Comparison of ENCODE assay signal across 21 cellular contexts in genomic region chr12:42118136-42118879, GRCh38. TPM values are rescaled to one million over a fixed set of nuclear protein-coding genes. Genes with fewer than 3 reads are reported as not detected.
DNase-seq lines count a peak whose midpoint lies in the region; ATAC-seq and TF ChIP-seq lines count a peak whose summit lies in the region.
"Had no signal": no experiment of that assay in that cellular context is flagged by ENCODE, and none has a peak within 500 bp of the region (broad histone marks: within the 10 kb centered on the region; RNA-seq: fewer than 3 reads in every experiment).

No MANE protein-coding gene starts in this region.

- peaks cover 55% of the 10 kb centered on the region for H3K36me3 Mint-ChIP-seq in activated T-helper 17 cell treated with anti-CD3 and anti-CD28 coated beads, Interleukin-2, amount 50 U/mL, for 72 hours (ENCODE audit: low read depth)
- H3K36me3 Mint-ChIP-seq in memory B cell, result peaks cover 27% of the 10 kb centered on the region

- H4K20me1 ChIP-seq in Karpas-422 (ENCODE audit: insufficient read depth, low read depth, low read length), result no peaks in the 10 kb centered on the region

- peak overlapping the region; percentile 91 for H3K27ac ChIP-seq in AG04450 (ENCODE audit: low read depth, low read length)
- H3K27ac ChIP-seq in Karpas-422 (ENCODE audit: low read length), result no peak overlapping the region
- H3K27ac ChIP-seq: BLaER1 treated with 17β-estradiol and CSF1 and Interleukin-3, amounts not matched to agents 10 nM and 100 nM; brain microvascular endothelial cell; tibial artery had no signal

- H3K27ac Mint-ChIP-seq in activated T-helper 17 cell treated with anti-CD3 and anti-CD28 coated beads, Interleukin-2, amount 50 U/mL, for 72 hours, result peak overlapping the region; percentile 58
- peak overlapping the region; percentile 24 for H3K27ac Mint-ChIP-seq in memory B cell
- H3K27ac Mint-ChIP-seq: IgD-negative memory B cell had no signal

- H3K4me3 Mint-ChIP-seq in activated T-helper 17 cell treated with anti-CD3 and anti-CD28 coated beads, Interleukin-2, amount 50 U/mL, for 72 hours, result no peak overlapping the region
- no peak overlapping the region for H3K4me3 Mint-ChIP-seq in memory B cell
- H3K4me3 Mint-ChIP-seq: activated CD4-positive, alpha-beta memory T cell treated with anti-CD3 and anti-CD28 coated beads, Interleukin-2, amount 10 ng/mL, durations not matched to agents 7 days and 5 days; IgD-negative memory B cell; naive thymus-derived CD8-positive, alpha-beta T cell had no signal

- H3K9me2 ChIP-seq in Karpas-422 (replicated peaks; ENCODE audit: insufficient read depth, low read length), result no peaks in the 10 kb centered on the region

- H3K9ac ChIP-seq in Karpas-422 (ENCODE audit: low read length), result no peak overlapping the region
- H3K9ac ChIP-seq: BLaER1 treated with 17β-estradiol and CSF1 and Interleukin-3, amounts not matched to agents 10 nM and 100 nM had no signal

- peaks cover 17% of the 10 kb centered on the region for H3K4me1 Mint-ChIP-seq in activated T-helper 17 cell treated with anti-CD3 and anti-CD28 coated beads, Interleukin-2, amount 50 U/mL, for 72 hours
- peaks cover 13% of the 10 kb centered on the region for H3K4me1 Mint-ChIP-seq in memory B cell

- H3K27me3 ChIP-seq in AG04450 (ENCODE audit: control insufficient read depth, insufficient read depth, low read length) (no peaks in the 10 kb centered on the region), H7 (ENCODE audit: control insufficient read depth, insufficient read depth, low read length) (no peaks in the 10 kb centered on the region), Karpas-422 (ENCODE audit: low read length) (no peaks in the 10 kb centered on the region)
- H3K27me3 ChIP-seq: BLaER1 treated with 17β-estradiol and CSF1 and Interleukin-3, amounts not matched to agents 10 nM and 100 nM; brain microvascular endothelial cell; tibial artery had no signal

- no peak overlapping the region for H3K4me2 ChIP-seq in Karpas-422 (ENCODE audit: low read depth, low read length, poor library complexity, severe bottlenecking)
- H3K4me2 ChIP-seq: BLaER1 treated with 17β-estradiol and CSF1 and Interleukin-3, amounts not matched to agents 10 nM and 100 nM had no signal

- CTCF ChIA-PET in AG04450 (lab: Charles Lee), result interaction anchor here (1.1 to 1.7 kb wide), 2 partner anchors 93 to 254 kb away, joined by 4 to 6 read pairs; no protein-coding TSS in a partner anchor

- H3K9me3 ChIP-seq in AG04450 (ENCODE audit: control insufficient read depth, insufficient read depth, low read length) (no peaks in the 10 kb centered on the region), Karpas-422 (ENCODE audit: low read length) (peaks cover 9% of the 10 kb centered on the region; the same call in 1 of the 2 replicates)
- H3K9me3 ChIP-seq: tibial artery had no signal

- no peaks in the 10 kb centered on the region for H3K27me3 Mint-ChIP-seq in activated T-helper 17 cell treated with anti-CD3 and anti-CD28 coated beads, Interleukin-2, amount 50 U/mL, for 72 hours
- H3K27me3 Mint-ChIP-seq in memory B cell, result no peaks in the 10 kb centered on the region
- H3K27me3 Mint-ChIP-seq: activated CD4-positive, alpha-beta memory T cell treated with anti-CD3 and anti-CD28 coated beads, Interleukin-2, amount 10 ng/mL, durations not matched to agents 7 days and 5 days; IgD-negative memory B cell; naive thymus-derived CD8-positive, alpha-beta T cell had no signal

- H3K36me3 ChIP-seq in H7 (replicated peaks; ENCODE audit: control insufficient read depth, insufficient read depth, low read length), result no peaks in the 10 kb centered on the region
- H3K36me3 ChIP-seq in Karpas-422 (ENCODE audit: insufficient read depth, low read length), result peaks cover 26% of the 10 kb centered on the region
- H3K36me3 ChIP-seq: brain microvascular endothelial cell had no signal

- no peak overlapping the region for H2AFZ ChIP-seq in Karpas-422 (ENCODE audit: low read length)

- DNase-seq in AG04450 (ENCODE audit: low read depth, low spot score) (no peak), ELR (ENCODE audit: low read depth) (peak; percentile 26), memory B cell (ENCODE audit: low spot score in 2 of 2) (no peak), H7 (no peak), Karpas-422 (no peak)
- DNase-seq: activated CD4-positive, alpha-beta memory T cell treated with anti-CD3 and anti-CD28 coated beads, Interleukin-2, amount 10 ng/mL, durations not matched to agents 7 days and 5 days; activated gamma-delta T cell treated with Interleukin-2 at 50 U/mL for 16 hours; DMS79 treated with DMSO at 0.1 percent for 48 hours; glutamatergic neuron; GOT3; kidney; naive thymus-derived CD8-positive, alpha-beta T cell; NCI-H1436 treated with DMSO at 0.1 percent for 48 hours; NCI-H446; NCI-H82; tibial artery had no signal

- no peak for ATAC-seq in activated T-helper 17 cell treated with anti-CD3 and anti-CD28 coated beads, Interleukin-2, amount 50 U/mL, for 72 hours (replicated peaks)
- ATAC-seq in memory B cell (ENCODE audit: low read depth), result no peak
- no peak for ATAC-seq in GM19455 (IDR thresholded peaks at IDR 0.05; ENCODE audit: unreplicated experiment)
- ATAC-seq: naive thymus-derived CD8-positive, alpha-beta T cell had no signal

- peaks cover 5% of the 10 kb centered on the region for H3K9me3 Mint-ChIP-seq in activated T-helper 17 cell treated with anti-CD3 and anti-CD28 coated beads, Interleukin-2, amount 50 U/mL, for 72 hours
- H3K9me3 Mint-ChIP-seq in memory B cell, result peaks cover 3% of the 10 kb centered on the region

- POLR2A ChIA-PET in AG04450 (lab: Yijun Ruan, JAX), result interaction anchor here (0.6 kb wide), 1 partner anchor 366 kb away, joined by 10 read pairs; no protein-coding TSS in a partner anchor

- no peak overlapping the region for H3K4me3 ChIP-seq in AG04450 (ENCODE audit: low read depth, low read length)
- H3K4me3 ChIP-seq in H7 (ENCODE audit: insufficient read depth, low read depth, low read length), result no peak overlapping the region
- H3K4me3 ChIP-seq in Karpas-422 (ENCODE audit: low read length), result no peak overlapping the region
- H3K4me3 ChIP-seq: BLaER1 treated with 17β-estradiol and CSF1 and Interleukin-3, amounts not matched to agents 10 nM and 100 nM; tibial artery had no signal

- peaks cover 65% of the 10 kb centered on the region for H3K79me2 ChIP-seq in Karpas-422 (ENCODE audit: low read length)

- H3K4me1 ChIP-seq in Karpas-422 (ENCODE audit: low read length), result no peaks in the 10 kb centered on the region
- H3K4me1 ChIP-seq: BLaER1 treated with 17β-estradiol and CSF1 and Interleukin-3, amounts not matched to agents 10 nM and 100 nM; tibial artery had no signal

- no peak for TF ChIP-seq CTCF in AG04450 (IDR thresholded peaks at IDR 0.05; ENCODE audit: low read depth, low read length)

RNA-seq across cellular contexts. Expression of gene GXYLT1, which starts 26.4 kb away (rescaled TPM):
- 13.4 and 20.6 TPM in 2 replicates for polyA plus RNA-seq in AG04450 (2011; rRNA removed)
- polyA minus RNA-seq in AG04450 (2011; rRNA and poly(A)+ RNA removed), result 6.2 and 12.5 TPM in 2 replicates
- 10 to 100 TPM in 1 of 2 donors, 1 to 10 TPM in 1; 7.3 to 11.5 TPM for total RNA-seq in activated T-helper 17 cell treated with anti-CD3 and anti-CD28 coated beads, Interleukin-2, amount 50 U/mL, for 72 hours
- total RNA-seq in H7 (2014; rRNA removed; shearing (Covaris generic)), result 8.3 and 9.9 TPM in 2 replicates
- total RNA-seq in Karpas-422 (2014; rRNA removed; shearing (Covaris generic); ENCODE audit: low replicate concordance), result 17.1 and 25.9 TPM in 2 replicates
